Comparison of ENCODE assay signal across 25 cellular contexts in genomic region chr20:2748551-2749342, GRCh38. TPM values are rescaled to one million over a fixed set of nuclear protein-coding genes. Genes with fewer than 3 reads are reported as not detected.
A peak's percentile ranks its signal among the peaks of the same experiment; 100 is the strongest.
DNase-seq lines count a peak whose midpoint lies in the region; ATAC-seq and TF ChIP-seq lines count a peak whose summit lies in the region.
"Had no signal": no experiment of that assay in that cellular context is flagged by ENCODE, and none has a peak within 500 bp of the region (broad histone marks: within the 10 kb centered on the region; RNA-seq: fewer than 3 reads in every experiment).

No MANE protein-coding gene starts in this region.

- no peak overlapping the region for H3K4me3 Mint-ChIP-seq in activated CD8-positive, alpha-beta memory T cell treated with anti-CD3 and anti-CD28 coated beads, Interleukin-2, amount 10 ng/mL, durations not matched to agents 7 days and 5 days
- H3K4me3 Mint-ChIP-seq in memory B cell = no peak overlapping the region
- H3K4me3 Mint-ChIP-seq: activated CD4-positive, alpha-beta T cell treated with anti-CD3 and anti-CD28 coated beads for 36 hours; T-cell had no signal

- H3K36me3 ChIP-seq in H7 (replicated peaks; ENCODE audit: control insufficient read depth, insufficient read depth, low read length) = no peaks in the 10 kb centered on the region
- H3K36me3 ChIP-seq in lower lobe of right lung = no peaks in the 10 kb centered on the region
- H3K36me3 ChIP-seq: upper lobe of right lung had no signal

- peak; percentile 14 for DNase-seq in NCI-H1105 treated with DMSO at 0.1 percent for 48 hours (lab: John Stamatoyannopoulos, UW)
- no peak for DNase-seq in NCI-H1105 (lab: John Stamatoyannopoulos, UW)
- DNase-seq in H7 = peak; percentile 89
- peak; percentile 37 for DNase-seq in activated CD8-positive, alpha-beta memory T cell treated with anti-CD3 and anti-CD28 coated beads, Interleukin-2, amount 10 ng/mL, durations not matched to agents 7 days and 5 days
- no peak for DNase-seq in memory B cell (ENCODE audit: low spot score in 2 of 2)
- DNase-seq in HEK293T (ENCODE audit: extremely low spot score) = no peak
- DNase-seq in NCI-H524 (lab: John Stamatoyannopoulos, UW) = no peak
- no peak for DNase-seq in lower lobe of right lung
- DNase-seq: activated CD4-positive, alpha-beta T cell treated with anti-CD3 and anti-CD28 coated beads for 36 hours; activated naive CD4-positive, alpha-beta T cell treated with anti-CD3 and anti-CD28 coated beads, Interleukin-2, amount 50 U/mL, for 16 hours; activated T-cell treated with anti-CD3 and anti-CD28 coated beads for 4 hours; anterior cingulate cortex; caudate nucleus; foreskin fibroblast; KG1; mesenchymal stem cell; NCI-H1048; NCI-H2107; occipital lobe; PC-9; retina; upper lobe of right lung had no signal

- no peaks in the 10 kb centered on the region for H3K36me3 Mint-ChIP-seq in activated CD8-positive, alpha-beta memory T cell treated with anti-CD3 and anti-CD28 coated beads, Interleukin-2, amount 10 ng/mL, durations not matched to agents 7 days and 5 days
- no peaks in the 10 kb centered on the region for H3K36me3 Mint-ChIP-seq in memory B cell
- H3K36me3 Mint-ChIP-seq: T-cell had no signal

- no peak for ATAC-seq in activated CD8-positive, alpha-beta memory T cell treated with anti-CD3 and anti-CD28 coated beads, Interleukin-2, amount 10 ng/mL, durations not matched to agents 7 days and 5 days
- peak; percentile 22 for ATAC-seq in memory B cell (ENCODE audit: low read depth)
- no peak for ATAC-seq in lower lobe of right lung
- ATAC-seq: A549; activated CD4-positive, alpha-beta T cell treated with anti-CD3 and anti-CD28 coated beads for 36 hours; T-cell; upper lobe of right lung had no signal

- H3K27ac ChIP-seq in lower lobe of right lung = no peak overlapping the region
- H3K27ac ChIP-seq: A549, PC-9, upper lobe of right lung had no signal

- H3K4me1 ChIP-seq in lower lobe of right lung = peaks cover 28% of the 10 kb centered on the region

- POLR2A ChIA-PET in HEK293T (lab: Yijun Ruan, JAX) = no interaction called here

- H3K4me1 Mint-ChIP-seq in activated CD8-positive, alpha-beta memory T cell treated with anti-CD3 and anti-CD28 coated beads, Interleukin-2, amount 10 ng/mL, durations not matched to agents 7 days and 5 days = peaks cover 20% of the 10 kb centered on the region
- peaks cover 19% of the 10 kb centered on the region for H3K4me1 Mint-ChIP-seq in memory B cell

- no peaks in the 10 kb centered on the region for H3K9me3 Mint-ChIP-seq in activated CD8-positive, alpha-beta memory T cell treated with anti-CD3 and anti-CD28 coated beads, Interleukin-2, amount 10 ng/mL, durations not matched to agents 7 days and 5 days (ENCODE audit: low read depth)
- H3K9me3 Mint-ChIP-seq in memory B cell = peaks cover 3% of the 10 kb centered on the region
- H3K9me3 Mint-ChIP-seq: T-cell had no signal

- peaks cover 46% of the 10 kb centered on the region for H3K27me3 Mint-ChIP-seq in activated CD8-positive, alpha-beta memory T cell treated with anti-CD3 and anti-CD28 coated beads, Interleukin-2, amount 10 ng/mL, durations not matched to agents 7 days and 5 days
- peaks cover 31% of the 10 kb centered on the region for H3K27me3 Mint-ChIP-seq in memory B cell

- H3K9me3 ChIP-seq in lower lobe of right lung = no peaks in the 10 kb centered on the region
- H3K9me3 ChIP-seq: A549, upper lobe of right lung had no signal

- H3K27ac Mint-ChIP-seq in activated CD8-positive, alpha-beta memory T cell treated with anti-CD3 and anti-CD28 coated beads, Interleukin-2, amount 10 ng/mL, durations not matched to agents 7 days and 5 days = no peak overlapping the region
- no peak overlapping the region for H3K27ac Mint-ChIP-seq in memory B cell
- H3K27ac Mint-ChIP-seq: activated CD4-positive, alpha-beta T cell treated with anti-CD3 and anti-CD28 coated beads for 36 hours had no signal

- H3K4me3 ChIP-seq in H7 (ENCODE audit: insufficient read depth, low read depth, low read length) = no peak overlapping the region
- H3K4me3 ChIP-seq in lower lobe of right lung = no peak overlapping the region
- H3K4me3 ChIP-seq: A549, PC-9, upper lobe of right lung had no signal

- no peak for TF ChIP-seq CTCF in lower lobe of right lung (IDR thresholded peaks at IDR 0.05)

- CTCF ChIA-PET in activated CD8-positive, alpha-beta memory T cell treated with anti-CD3 and anti-CD28 coated beads, Interleukin-2, amount 10 ng/mL, durations not matched to agents 7 days and 5 days (lab: Charles Lee) = interaction anchor here (6.6 kb wide), 1 partner anchor 61 kb away, joined by 87 read pairs; no protein-coding TSS in a partner anchor
- CTCF ChIA-PET in HEK293T (lab: Yijun Ruan, JAX) = no interaction called here

- intact Hi-C loops in lower lobe of right lung (cut with DNase I) = no loop called here

- H3K27me3 ChIP-seq in H7 (ENCODE audit: control insufficient read depth, insufficient read depth, low read length) (peaks cover 83% of the 10 kb centered on the region), lower lobe of right lung (ENCODE audit: low read depth) (peaks cover 11% of the 10 kb centered on the region)
- H3K27me3 ChIP-seq: upper lobe of right lung had no signal

TF ChIP-seq in HEK293T, 16 proteins besides CTCF, POLR2A, EP300 and RAD21:
- TF ChIP-seq HDGF (IDR thresholded peaks at IDR 0.05; ENCODE audit: borderline replicate concordance) = no peak
- no peak for TF ChIP-seq ELF4 (IDR thresholded peaks at IDR 0.05)
- TF ChIP-seq L3MBTL2 (conservative IDR thresholded peaks at IDR 0.05) = no peak
- no peak for TF ChIP-seq CTBP1 (IDR thresholded peaks at IDR 0.05; ENCODE audit: borderline replicate concordance)
- TF ChIP-seq SP1 (IDR thresholded peaks at IDR 0.05) = no peak
- no peak for TF ChIP-seq BHLHE40 (IDR thresholded peaks at IDR 0.05; ENCODE audit: borderline replicate concordance)
- no peak for TF ChIP-seq FOXM1 (IDR thresholded peaks at IDR 0.05; ENCODE audit: borderline replicate concordance)
- TF ChIP-seq PKNOX1 (IDR thresholded peaks at IDR 0.05) = no peak

RNA-seq across cellular contexts. Expression of gene CPXM1, which starts 51.7 kb away (rescaled TPM):
- total RNA-seq in H7 (2014; rRNA removed; shearing (Covaris generic)) = 105 and 109 TPM in 2 replicates
- total RNA-seq in activated CD8-positive, alpha-beta memory T cell treated with anti-CD3 and anti-CD28 coated beads, Interleukin-2, amount 10 ng/mL, durations not matched to agents 7 days and 5 days = under 1 TPM; 0.35 to 0.68 TPM
- total RNA-seq in lower lobe of right lung = 10.2 TPM
- total RNA-seq: PC-9 had no signal

RNA-seq across cellular contexts. Expression of gene EBF4, which starts 56.2 kb away (rescaled TPM):
- 1.1 and 2.6 TPM in 2 replicates for total RNA-seq in H7 (2014; rRNA removed; shearing (Covaris generic))
- 1 to 10 TPM; 1.3 to 3.1 TPM for total RNA-seq in activated CD8-positive, alpha-beta memory T cell treated with anti-CD3 and anti-CD28 coated beads, Interleukin-2, amount 10 ng/mL, durations not matched to agents 7 days and 5 days
- 15.3 TPM for total RNA-seq in lower lobe of right lung
- total RNA-seq: G401 had no signal

Comparison
In these comparisons a context has a peak if more than half of its experiments do, and no peak if none do; other contexts are left out.
1. DNase-seq: peak in NCI-H1105 treated with DMSO at 0.1 percent for 48 hours (single experiment), H7 (single experiment) and activated CD8-positive, alpha-beta memory T cell treated with anti-CD3 and anti-CD28 coated beads, Interleukin-2, amount 10 ng/mL, durations not matched to agents 7 days and 5 days (single experiment); none in NCI-H1105 (single experiment), memory B cell (0 of 2), HEK293T (single experiment), NCI-H524 (0 of 2) and lower lobe of right lung (single experiment).